In the genomic region with DNA sequence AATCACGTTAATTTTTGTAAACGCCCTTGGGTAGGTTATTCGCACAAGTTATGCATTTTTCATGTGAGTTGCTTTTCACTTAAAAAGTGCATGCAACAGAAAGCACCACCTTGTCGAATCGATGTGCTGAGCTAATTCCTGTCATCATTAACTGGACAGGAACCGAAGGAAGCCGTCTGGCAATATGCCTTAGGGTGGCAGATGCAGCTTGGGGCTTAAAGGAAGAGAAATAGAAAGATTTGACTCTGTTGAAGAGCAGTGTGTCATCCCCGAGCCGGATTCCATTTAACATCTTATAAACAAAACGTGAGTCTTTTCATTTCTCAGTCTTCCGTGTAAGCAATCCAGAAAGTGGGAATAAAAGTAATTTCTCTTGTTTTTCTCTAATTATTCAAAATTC, we compare ENCODE assay signal across 23 cellular contexts.
DNase-seq lines count a peak whose midpoint lies in the region; ATAC-seq and TF ChIP-seq lines count a peak whose summit lies in the region.
"Had no signal": no experiment of that assay in that cellular context is flagged by ENCODE, and none has a peak within 500 bp of the region (broad histone marks: within the 10 kb centered on the region; RNA-seq: fewer than 3 reads in every experiment).

No MANE protein-coding gene starts in this region.

- H3K9me3 ChIP-seq in spleen = peaks cover 0 to 5% (median 0%) of the 10 kb centered on the region in 8 donors

- POLR2A ChIA-PET in activated CD8-positive, alpha-beta T cell treated with anti-CD3 and anti-CD28 coated beads for 36 hours (lab: Charles Lee) = no interaction called here

- no peak for TF ChIP-seq POLR2A in spleen (IDR thresholded peaks at IDR 0.05)

- no peak for ATAC-seq in activated CD8-positive, alpha-beta T cell treated with anti-CD3 and anti-CD28 coated beads for 36 hours
- no peak for ATAC-seq in GM21515 (IDR thresholded peaks at IDR 0.05; ENCODE audit: unreplicated experiment)
- ATAC-seq: GM12878, Panc1 had no signal

- no peaks in the 10 kb centered on the region for H3K9me3 Mint-ChIP-seq in activated CD8-positive, alpha-beta T cell treated with anti-CD3 and anti-CD28 coated beads for 36 hours
- H3K9me3 Mint-ChIP-seq: CD4-positive, CD25-positive, alpha-beta regulatory T cell had no signal

- H3K36me3 ChIP-seq in spleen = peaks cover 0 to 19% (median 0%) of the 10 kb centered on the region in 6 donors

- no peaks in the 10 kb centered on the region for H3K27me3 Mint-ChIP-seq in activated CD8-positive, alpha-beta T cell treated with anti-CD3 and anti-CD28 coated beads for 36 hours
- H3K27me3 Mint-ChIP-seq: CD4-positive, CD25-positive, alpha-beta regulatory T cell had no signal

- H3K27me3 ChIP-seq in spleen (replicated peaks in 1 of 7) = no peaks in the 10 kb centered on the region

- H3K36me3 Mint-ChIP-seq in activated CD8-positive, alpha-beta T cell treated with anti-CD3 and anti-CD28 coated beads for 36 hours (ENCODE audit: low read depth) = peaks cover 2% of the 10 kb centered on the region

- no peak overlapping the region for H3K4me3 ChIP-seq in spleen
- H3K4me3 ChIP-seq: GM12878 had no signal

- DNase-seq in NCI-H69 (lab: John Stamatoyannopoulos, UW) = peak; percentile 41
- peak; percentile 30 for DNase-seq in dermis blood vessel endothelial cell
- DNase-seq in spleen = peak; percentile 24
- DNase-seq in activated CD8-positive, alpha-beta T cell treated with anti-CD3 and anti-CD28 coated beads for 36 hours = no peak
- no peak for DNase-seq in activated CD8-positive, alpha-beta memory T cell treated with anti-CD3 and anti-CD28 coated beads, Interleukin-2, amount 50 U/mL, for 4 hours
- DNase-seq: CD4-positive, CD25-positive, alpha-beta regulatory T cell; COR-L47; DMS79; EL; GDM1; NCI-H1092 treated with DMSO at 0.1 percent for 48 hours; NCI-H1436; NCI-H187 treated with DMSO at 0.1 percent for 48 hours; NCI-H2107; NCI-H524; NCI-H774; SHP77 had no signal

- 86 to 89% (median 87%) methylated on average over 11 of the region's 11 CpGs for WGBS in spleen, 5 donors

- H3K4me1 ChIP-seq in spleen = peaks cover 0 to 28% (median 0%) of the 10 kb centered on the region in 6 donors

- H3K4me1 Mint-ChIP-seq in activated CD8-positive, alpha-beta T cell treated with anti-CD3 and anti-CD28 coated beads for 36 hours (ENCODE audit: low read depth) = no peaks in the 10 kb centered on the region

- no peak overlapping the region for H3K4me3 Mint-ChIP-seq in activated CD8-positive, alpha-beta T cell treated with anti-CD3 and anti-CD28 coated beads for 36 hours
- H3K4me3 Mint-ChIP-seq: CD4-positive, CD25-positive, alpha-beta regulatory T cell had no signal

- no peak overlapping the region for H3K27ac Mint-ChIP-seq in activated CD8-positive, alpha-beta T cell treated with anti-CD3 and anti-CD28 coated beads for 36 hours
- H3K27ac Mint-ChIP-seq: CD4-positive, CD25-positive, alpha-beta regulatory T cell had no signal

- TF ChIP-seq CTCF in C4-2B (conservative IDR thresholded peaks at IDR 0.05) (no peak), spleen (IDR thresholded peaks at IDR 0.05 in 8 of 11, conservative IDR thresholded peaks at IDR 0.05 in 3 of 11) (no peak)
- TF ChIP-seq CTCF in activated CD8-positive, alpha-beta T cell treated with anti-CD3 and anti-CD28 coated beads for 36 hours (IDR thresholded peaks at IDR 0.05) = no peak

- CTCF ChIA-PET in activated CD8-positive, alpha-beta T cell treated with anti-CD3 and anti-CD28 coated beads for 36 hours (lab: Charles Lee) = no interaction called here

- intact Hi-C loops in spleen (cut with DNase I; ENCODE audit: low total_unique reads) = no loop called here
- intact Hi-C loops in activated CD8-positive, alpha-beta T cell treated with anti-CD3 and anti-CD28 coated beads for 36 hours (cut with micrococcal nuclease) = no loop called here

- peak overlapping the region; percentile 73 for H3K27ac ChIP-seq in C4-2B
- H3K27ac ChIP-seq in spleen = no peak overlapping the region
- H3K27ac ChIP-seq: HL-60, RWPE1 had no signal

Comparison
In these comparisons a context has a peak if more than half of its experiments do, and no peak if none do; other contexts are left out.
1. DNase-seq: peak in NCI-H69 (single experiment), dermis blood vessel endothelial cell (single experiment) and spleen (single experiment); none in activated CD8-positive, alpha-beta T cell treated with anti-CD3 and anti-CD28 coated beads for 36 hours (single experiment) and activated CD8-positive, alpha-beta memory T cell treated with anti-CD3 and anti-CD28 coated beads, Interleukin-2, amount 50 U/mL, for 4 hours (single experiment).